13 cellular contexts compared by ENCODE assay signal in genomic region chr9:96904947-96905543, GRCh38. TPM values are rescaled to one million over a fixed set of nuclear protein-coding genes. Genes with fewer than 3 reads are reported as not detected.
"Had no signal": no experiment of that assay in that cellular context is flagged by ENCODE, and none has a peak within 500 bp of the region (broad histone marks: within the 10 kb centered on the region; RNA-seq: fewer than 3 reads in every experiment).

No MANE protein-coding gene starts in this region.

RNA-seq across cellular contexts. Expression of gene NUTM2G, which starts 23.6 kb away (rescaled TPM):
- total RNA-seq: activated CD4-positive, alpha-beta memory T cell treated with anti-CD3 and anti-CD28 coated beads, Interleukin-2, amount 10 ng/mL, durations not matched to agents 7 days and 5 days; activated CD4-positive, alpha-beta T cell treated with anti-CD3 and anti-CD28 coated beads, Interleukin-2, amount 10 ng/mL, durations not matched to agents 7 days and 5 days; activated naive CD4-positive, alpha-beta T cell treated with anti-CD3 and anti-CD28 coated beads, Interleukin-2, amount 50 U/mL, for 72 hours; activated naive CD8-positive, alpha-beta T cell treated with anti-CD3 and anti-CD28 coated beads, Interleukin-2, amount 10 ng/mL, durations not matched to agents 7 days and 5 days; activated T-cell treated with anti-CD3 and anti-CD28 coated beads, Interleukin-2, amount 50 U/mL, for 72 hours; astrocyte; dermis microvascular lymphatic vessel endothelial cell; esophagus muscularis mucosa; gastroesophageal sphincter; glomerular endothelial cell; heart right ventricle; T-cell; T-helper 2 cell treated with Interferon-gamma antibody and Interleukin-4, amounts not matched to agents 100 ng/mL and 5 ng/mL, for 36 hours had no signal
- polyA plus RNA-seq: heart right ventricle had no signal
